ENCODE assay signal across 22 cellular contexts in genomic region chr1:53394306-53394705, GRCh38.
"Had no signal": no experiment of that assay in that cellular context is flagged by ENCODE, and none has a peak within 500 bp of the region (broad histone marks: within the 10 kb centered on the region; RNA-seq: fewer than 3 reads in every experiment).

No MANE protein-coding gene starts in this region.

- ATAC-seq: esophagus mucosa; left colon; mucosa of descending colon; naive thymus-derived CD8-positive, alpha-beta T cell; right cardiac atrium had no signal

- H3K27me3 ChIP-seq: ovary, transverse colon had no signal

- H3K27ac ChIP-seq: heart left ventricle, ovary, stomach, thoracic aorta, transverse colon had no signal

- H3K36me3 ChIP-seq: heart left ventricle, ovary, stomach, thoracic aorta, transverse colon had no signal

- H3K4me1 ChIP-seq: transverse colon had no signal

- H3K27ac Mint-ChIP-seq: progenitor cell of endocrine pancreas; stimulated activated naive B cell treated with anti-CD40 and anti-IgM and Interleukin-4, amounts not matched to agents 10 μg/mL and 1 μg/mL and 100 μg/mL, for 72 hours had no signal

- H3K4me3 ChIP-seq: heart left ventricle, lung, mucosa of descending colon, ovary, stomach, thoracic aorta, transverse colon had no signal

- H3K36me3 Mint-ChIP-seq: naive thymus-derived CD8-positive, alpha-beta T cell; stimulated activated naive B cell treated with anti-CD40 and anti-IgM and Interleukin-4, amounts not matched to agents 10 μg/mL and 1 μg/mL and 100 μg/mL, for 72 hours had no signal

- H3K9me3 Mint-ChIP-seq: naive thymus-derived CD8-positive, alpha-beta T cell; stimulated activated naive B cell treated with anti-CD40 and anti-IgM and Interleukin-4, amounts not matched to agents 10 μg/mL and 1 μg/mL and 100 μg/mL, for 72 hours had no signal

- H3K4me3 Mint-ChIP-seq: naive thymus-derived CD8-positive, alpha-beta T cell; stimulated activated naive B cell treated with anti-CD40 and anti-IgM and Interleukin-4, amounts not matched to agents 10 μg/mL and 1 μg/mL and 100 μg/mL, for 72 hours had no signal

- H3K27me3 Mint-ChIP-seq: naive thymus-derived CD8-positive, alpha-beta T cell had no signal

- DNase-seq: cortex of kidney; effector memory CD4-positive, alpha-beta T cell; heart left ventricle; hippocampal formation; left colon; left ventricle myocardium superior; mucosa of descending colon; naive thymus-derived CD8-positive, alpha-beta T cell; nucleus accumbens; ovary; right cardiac atrium; stimulated activated CD4-positive, alpha-beta T cell treated with anti-CD3 and anti-CD28 coated beads, Interleukin-15, amount 100 ng/mL, for 24 hours; stimulated activated CD4-positive, alpha-beta T cell treated with anti-CD3 and anti-CD28 coated beads, Interleukin-1b, Interleukin-23, amount 100 ng/mL, for 48 hours; stimulated activated CD4-positive, alpha-beta T cell treated with anti-CD3 and anti-CD28 coated beads, Interleukin-4, amount 100 ng/mL, for 4 hours; stimulated activated naive B cell treated with anti-CD40 and anti-IgM and Interleukin-4, amounts not matched to agents 10 μg/mL and 1 μg/mL and 100 μg/mL, for 72 hours; stomach; substantia nigra; transverse colon had no signal

- H3K9me3 ChIP-seq: heart left ventricle, mucosa of descending colon, ovary, stomach, thoracic aorta, transverse colon had no signal
